ENCODE assay signal across 14 cellular contexts in genomic region chr4:3687538-3687937, GRCh38.
DNase-seq lines count a peak whose midpoint lies in the region; ATAC-seq and TF ChIP-seq lines count a peak whose summit lies in the region.
"Had no signal": no experiment of that assay in that cellular context is flagged by ENCODE, and none has a peak within 500 bp of the region (broad histone marks: within the 10 kb centered on the region; RNA-seq: fewer than 3 reads in every experiment).

No MANE protein-coding gene starts in this region.

- H3K27ac Mint-ChIP-seq in natural killer cell treated with Interleukin-12 subunit alpha and Interleukin-12 subunit beta and Interleukin-15 and Interleukin-18, amount 100 ng/mL, for 72 hours = no peak overlapping the region
- H3K27ac Mint-ChIP-seq in natural killer cell = no peak overlapping the region
- no peak overlapping the region for H3K27ac Mint-ChIP-seq in glutamatergic neuron (ENCODE audit: unreplicated experiment)
- no peak overlapping the region for H3K27ac Mint-ChIP-seq in type B pancreatic cell
- H3K27ac Mint-ChIP-seq: CD8-positive, alpha-beta memory T cell; GM23338 had no signal

- no peak for TF ChIP-seq POLR2A in sigmoid colon (IDR thresholded peaks at IDR 0.05)

- 92 to 94% methylated on average over 13 of the region's 13 CpGs for WGBS in sigmoid colon, 2 donors

- no peaks in the 10 kb centered on the region for H3K4me1 ChIP-seq in sigmoid colon
- H3K4me1 ChIP-seq in lower lobe of right lung = no peaks in the 10 kb centered on the region
- H3K4me1 ChIP-seq: A549, Caco-2 had no signal

- DNase-seq in natural killer cell treated with Interleukin-12 subunit alpha and Interleukin-12 subunit beta and Interleukin-15 and Interleukin-18, amount 100 ng/mL, for 72 hours (ENCODE audit: low spot score) = peak; percentile 48
- DNase-seq in natural killer cell (no peak), glutamatergic neuron (peak; percentile 7), sigmoid colon (peak; percentile 41), lower lobe of right lung (no peak), NCI-H1930 (lab: John Stamatoyannopoulos, UW) (no peak), type B pancreatic cell (ENCODE audit: extremely low spot score, unreplicated experiment) (no peak)
- DNase-seq: Caco-2; CD8-positive, alpha-beta memory T cell; DND-41; GDM1; H7 had no signal

- no peaks in the 10 kb centered on the region for H3K9me3 ChIP-seq in sigmoid colon
- H3K9me3 ChIP-seq in lower lobe of right lung = no peaks in the 10 kb centered on the region
- H3K9me3 ChIP-seq: A549, Caco-2 had no signal

- H3K36me3 ChIP-seq in sigmoid colon (no peaks in the 10 kb centered on the region), lower lobe of right lung (no peaks in the 10 kb centered on the region)

- no peak overlapping the region for H3K4me3 Mint-ChIP-seq in natural killer cell treated with Interleukin-12 subunit alpha and Interleukin-12 subunit beta and Interleukin-15 and Interleukin-18, amount 100 ng/mL, for 72 hours
- no peak overlapping the region for H3K4me3 Mint-ChIP-seq in natural killer cell
- H3K4me3 Mint-ChIP-seq in glutamatergic neuron (ENCODE audit: unreplicated experiment) = no peak overlapping the region
- no peak overlapping the region for H3K4me3 Mint-ChIP-seq in type B pancreatic cell
- H3K4me3 Mint-ChIP-seq: CD8-positive, alpha-beta memory T cell; GM23338 had no signal

- intact Hi-C loops in natural killer cell (cut with micrococcal nuclease) = no loop called here
- intact Hi-C loops in sigmoid colon (cut with DNase I) = no loop called here
- intact Hi-C loops in lower lobe of right lung (cut with DNase I) = no loop called here

- no peaks in the 10 kb centered on the region for H3K36me3 Mint-ChIP-seq in natural killer cell treated with Interleukin-12 subunit alpha and Interleukin-12 subunit beta and Interleukin-15 and Interleukin-18, amount 100 ng/mL, for 72 hours
- H3K36me3 Mint-ChIP-seq in natural killer cell = no peaks in the 10 kb centered on the region
- H3K36me3 Mint-ChIP-seq in glutamatergic neuron (ENCODE audit: unreplicated experiment) = peaks cover 4% of the 10 kb centered on the region
- H3K36me3 Mint-ChIP-seq in type B pancreatic cell = no peaks in the 10 kb centered on the region
- H3K36me3 Mint-ChIP-seq: CD8-positive, alpha-beta memory T cell had no signal

- H3K27me3 ChIP-seq in sigmoid colon (peaks cover 0 to 16% (median 0%) of the 10 kb centered on the region in 3 donors), lower lobe of right lung (ENCODE audit: low read depth) (peaks cover 5% of the 10 kb centered on the region)

- H3K27me3 Mint-ChIP-seq in natural killer cell treated with Interleukin-12 subunit alpha and Interleukin-12 subunit beta and Interleukin-15 and Interleukin-18, amount 100 ng/mL, for 72 hours = peaks cover 8 to 12% of the 10 kb centered on the region in 2 donors
- H3K27me3 Mint-ChIP-seq in natural killer cell (ENCODE audit: low read depth in 2 of 2) (peaks cover 5 to 8% of the 10 kb centered on the region in 2 donors), glutamatergic neuron (ENCODE audit: unreplicated experiment) (peaks cover 4% of the 10 kb centered on the region), type B pancreatic cell (peaks cover 16% of the 10 kb centered on the region)

- TF ChIP-seq EP300 in sigmoid colon (IDR thresholded peaks at IDR 0.05) = no peak

- no peak for ATAC-seq in natural killer cell treated with Interleukin-12 subunit alpha and Interleukin-12 subunit beta and Interleukin-15 and Interleukin-18, amount 100 ng/mL, for 72 hours
- ATAC-seq in natural killer cell (no peak), lower lobe of right lung (no peak)
- ATAC-seq: A549, GM23338 had no signal

- TF ChIP-seq CTCF in natural killer cell (IDR thresholded peaks at IDR 0.05) (no peak), glutamatergic neuron (IDR thresholded peaks at IDR 0.05; ENCODE audit: partially characterized antibody, unreplicated experiment) (no peak), sigmoid colon (IDR thresholded peaks at IDR 0.05) (no peak), lower lobe of right lung (IDR thresholded peaks at IDR 0.05) (no peak), type B pancreatic cell (conservative IDR thresholded peaks at IDR 0.05) (no peak)

- H3K27ac ChIP-seq in sigmoid colon = no peak overlapping the region
- H3K27ac ChIP-seq in lower lobe of right lung = no peak overlapping the region
- H3K27ac ChIP-seq: A549 had no signal

- no peaks in the 10 kb centered on the region for H3K9me3 Mint-ChIP-seq in natural killer cell treated with Interleukin-12 subunit alpha and Interleukin-12 subunit beta and Interleukin-15 and Interleukin-18, amount 100 ng/mL, for 72 hours
- no peaks in the 10 kb centered on the region for H3K9me3 Mint-ChIP-seq in natural killer cell
- peaks cover 9% of the 10 kb centered on the region for H3K9me3 Mint-ChIP-seq in glutamatergic neuron (ENCODE audit: unreplicated experiment)
- H3K9me3 Mint-ChIP-seq in type B pancreatic cell = no peaks in the 10 kb centered on the region
- H3K9me3 Mint-ChIP-seq: CD8-positive, alpha-beta memory T cell had no signal

- H3K4me1 Mint-ChIP-seq in natural killer cell treated with Interleukin-12 subunit alpha and Interleukin-12 subunit beta and Interleukin-15 and Interleukin-18, amount 100 ng/mL, for 72 hours (ENCODE audit: low read depth in 2 of 2) = no peaks in the 10 kb centered on the region
- H3K4me1 Mint-ChIP-seq in natural killer cell (no peaks in the 10 kb centered on the region), glutamatergic neuron (ENCODE audit: low read depth, unreplicated experiment) (peaks cover 2% of the 10 kb centered on the region), type B pancreatic cell (ENCODE audit: unreplicated experiment) (no peaks in the 10 kb centered on the region)
- H3K4me1 Mint-ChIP-seq: CD8-positive, alpha-beta memory T cell; GM23338 had no signal

- H3K4me3 ChIP-seq in sigmoid colon (no peak overlapping the region), lower lobe of right lung (no peak overlapping the region)
- H3K4me3 ChIP-seq: A549, GM23338 had no signal

Comparison
In these comparisons a context has a peak if more than half of its experiments do, and no peak if none do; other contexts are left out.
1. DNase-seq: peak in natural killer cell treated with Interleukin-12 subunit alpha and Interleukin-12 subunit beta and Interleukin-15 and Interleukin-18, amount 100 ng/mL, for 72 hours (single experiment), glutamatergic neuron (single experiment) and sigmoid colon (single experiment); none in natural killer cell (single experiment), lower lobe of right lung (single experiment), NCI-H1930 (0 of 2) and type B pancreatic cell (single experiment).